In genomic region chr2:189726849-189727248, GRCh38 we compare ENCODE assay signal across 20 cellular contexts. TPM values are rescaled to one million over a fixed set of nuclear protein-coding genes. Genes with fewer than 3 reads are reported as not detected.
A peak's percentile ranks its signal among the peaks of the same experiment; 100 is the strongest.
DNase-seq lines count a peak whose midpoint lies in the region; FAIRE-seq and TF ChIP-seq lines count a peak whose summit lies in the region.
"Had no signal": no experiment of that assay in that cellular context is flagged by ENCODE, and none has a peak within 500 bp of the region (broad histone marks: within the 10 kb centered on the region; RNA-seq: fewer than 3 reads in every experiment).

No MANE protein-coding gene starts in this region.

- intact Hi-C loops in left ventricle myocardium inferior (cut with micrococcal nuclease), result no loop called here

- H3K27me3 ChIP-seq in left ventricle myocardium inferior (ENCODE audit: low read depth), result no peaks in the 10 kb centered on the region
- H3K27me3 ChIP-seq: BE2C; BLaER1 treated with 17β-estradiol and CSF1 and Interleukin-3, amounts not matched to agents 10 nM and 100 nM had no signal

- H3K4me3 ChIP-seq in left ventricle myocardium inferior, result no peak overlapping the region
- H3K4me3 ChIP-seq: BLaER1 treated with 17β-estradiol and CSF1 and Interleukin-3, amounts not matched to agents 10 nM and 100 nM; GM23338 had no signal

- H3K36me3 ChIP-seq in left ventricle myocardium inferior, result peaks cover 23% of the 10 kb centered on the region
- H3K36me3 ChIP-seq: BE2C; BLaER1 treated with 17β-estradiol and CSF1 and Interleukin-3, amounts not matched to agents 10 nM and 100 nM had no signal

- no peak for TF ChIP-seq CTCF in left ventricle myocardium inferior (IDR thresholded peaks at IDR 0.05; ENCODE audit: borderline replicate concordance)

- no peak overlapping the region for H3K27ac ChIP-seq in left ventricle myocardium inferior (replicated peaks)
- H3K27ac ChIP-seq: BLaER1 treated with 17β-estradiol and CSF1 and Interleukin-3, amounts not matched to agents 10 nM and 100 nM had no signal

- FAIRE-seq in G401.6 (lab: Jason Lieb, UNC) (peak; percentile 67), RCC 7860 (lab: Jason Lieb, UNC) (peak; percentile 27), frontal cortex (lab: Jason Lieb, UNC) (peak; percentile 44)
- FAIRE-seq: D721Med, GM12891, GM18507 had no signal

- no peak for DNase-seq in RCC 7860 (ENCODE audit: low spot score)
- DNase-seq in frontal cortex (ENCODE audit: low spot score in 2 of 2), result no peak
- DNase-seq in NCI-H1092 (lab: John Stamatoyannopoulos, UW), result no peak
- no peak for DNase-seq in left ventricle myocardium inferior
- DNase-seq in activated gamma-delta T cell (lab: John Stamatoyannopoulos, UW), result no peak
- DNase-seq: AML-193; BE2C; CD4-positive, alpha-beta T cell; CD8-positive, alpha-beta memory T cell; DMS 273 treated with DMSO at 0.1 percent for 48 hours; DMS79; EL; GF-D8; H9 had no signal

- no peaks in the 10 kb centered on the region for H3K9me3 ChIP-seq in left ventricle myocardium inferior (replicated peaks)
- H3K9me3 ChIP-seq: BE2C; BLaER1 treated with 17β-estradiol and CSF1 and Interleukin-3, amounts not matched to agents 10 nM and 100 nM had no signal

- H3K4me1 ChIP-seq in left ventricle myocardium inferior, result no peaks in the 10 kb centered on the region
- H3K4me1 ChIP-seq: BE2C; BLaER1 treated with 17β-estradiol and CSF1 and Interleukin-3, amounts not matched to agents 10 nM and 100 nM had no signal

RNA-seq across cellular contexts. Expression of gene OSGEPL1, which starts 35.7 kb away (rescaled TPM):
- total RNA-seq in frontal cortex (26.1 TPM), left ventricle myocardium inferior (9.8 TPM)

RNA-seq across cellular contexts. Expression of gene ANKAR, which starts 52.4 kb away (rescaled TPM):
- 52.2 TPM for total RNA-seq in frontal cortex
- total RNA-seq in left ventricle myocardium inferior, result 9.9 TPM

RNA-seq across cellular contexts. Expression of gene ORMDL1, which starts 57.3 kb away (rescaled TPM):
- total RNA-seq in frontal cortex (45.2 TPM), left ventricle myocardium inferior (27.7 TPM)

RNA-seq across cellular contexts. Expression of gene PMS1, which starts 57.4 kb away (rescaled TPM):
- total RNA-seq in frontal cortex (68.5 TPM), left ventricle myocardium inferior (11.0 TPM)
